ENCODE assay signal across 19 cellular contexts in the genomic region with DNA sequence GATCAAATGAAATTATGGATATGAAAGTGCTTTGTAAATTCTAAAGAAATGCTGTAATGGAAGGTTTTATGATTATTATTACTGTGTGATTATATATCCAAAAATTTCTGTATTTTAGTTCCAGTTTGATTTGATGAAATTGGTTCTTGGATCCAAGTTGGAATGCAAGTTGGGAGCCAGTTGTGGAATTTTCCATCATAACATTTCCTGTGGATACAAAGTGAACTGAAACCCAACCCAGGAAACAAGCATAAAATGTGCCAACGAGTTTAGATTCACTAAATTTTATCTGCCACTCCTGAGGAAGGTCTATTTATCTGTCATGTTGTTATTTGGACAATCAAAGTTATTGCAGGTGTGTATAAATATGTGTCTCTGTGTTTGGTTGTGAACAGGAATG.
"Had no signal": no experiment of that assay in that cellular context is flagged by ENCODE, and none has a peak within 500 bp of the region (broad histone marks: within the 10 kb centered on the region; RNA-seq: fewer than 3 reads in every experiment).

No MANE protein-coding gene starts in this region.

- H3K27me3 Mint-ChIP-seq: activated CD8-positive, alpha-beta memory T cell treated with anti-CD3 and anti-CD28 coated beads, Interleukin-2, amount 10 ng/mL, durations not matched to agents 7 days and 5 days had no signal

- H3K4me3 Mint-ChIP-seq: activated CD4-positive, alpha-beta memory T cell treated with anti-CD3 and anti-CD28 coated beads for 36 hours; activated CD8-positive, alpha-beta memory T cell treated with anti-CD3 and anti-CD28 coated beads, Interleukin-2, amount 10 ng/mL, durations not matched to agents 7 days and 5 days; activated naive CD8-positive, alpha-beta T cell had no signal

- H3K9me3 Mint-ChIP-seq: activated CD4-positive, alpha-beta memory T cell treated with anti-CD3 and anti-CD28 coated beads for 36 hours; stimulated activated effector memory CD8-positive, alpha-beta T cell treated with anti-CD3 and anti-CD28 coated beads, Interleukin-12 subunit alpha, Interleukin-12 subunit beta, amount 100 ng/mL, for 72 hours had no signal

- H3K27ac ChIP-seq: breast epithelium, pancreas, sigmoid colon, uterus had no signal

- DNase-seq: activated CD4-positive, alpha-beta memory T cell treated with anti-CD3 and anti-CD28 coated beads for 36 hours; activated CD8-positive, alpha-beta memory T cell treated with anti-CD3 and anti-CD28 coated beads, Interleukin-2, amount 10 ng/mL, durations not matched to agents 7 days and 5 days; activated gamma-delta T cell treated with Interleukin-2 at 50 U/mL for 16 hours; activated T-cell treated with anti-CD3 and anti-CD28 coated beads, Interleukin-2, amount 50 U/mL, for 1 hour; anterior cingulate cortex; cerebellar nuclear complex; foreskin melanocyte; kidney glomerular epithelial cell; pancreas; sigmoid colon; stimulated activated CD4-positive, alpha-beta T cell treated with anti-CD3 and anti-CD28 coated beads, Interleukin-12 subunit alpha, Interleukin-12 subunit beta, amount 100 ng/mL, for 4 hours; stimulated activated CD4-positive, alpha-beta T cell treated with anti-CD3 and anti-CD28 coated beads, Interleukin-2, amount 100 ng/mL, for 24 hours; T1000; uterus had no signal

- H3K36me3 ChIP-seq: breast epithelium, pancreas, sigmoid colon, tibial nerve, uterus had no signal

- H3K4me1 ChIP-seq: breast epithelium, pancreas, tibial nerve, uterus had no signal

- H3K27ac Mint-ChIP-seq: activated CD8-positive, alpha-beta memory T cell treated with anti-CD3 and anti-CD28 coated beads, Interleukin-2, amount 10 ng/mL, durations not matched to agents 7 days and 5 days; stimulated activated effector memory CD8-positive, alpha-beta T cell treated with anti-CD3 and anti-CD28 coated beads, Interleukin-12 subunit alpha, Interleukin-12 subunit beta, amount 100 ng/mL, for 72 hours had no signal

- H3K27me3 ChIP-seq: breast epithelium, pancreas, sigmoid colon, tibial nerve, uterus had no signal

- H3K36me3 Mint-ChIP-seq: activated CD4-positive, alpha-beta memory T cell treated with anti-CD3 and anti-CD28 coated beads for 36 hours; activated naive CD8-positive, alpha-beta T cell; stimulated activated effector memory CD8-positive, alpha-beta T cell treated with anti-CD3 and anti-CD28 coated beads, Interleukin-12 subunit alpha, Interleukin-12 subunit beta, amount 100 ng/mL, for 72 hours had no signal

- H3K4me3 ChIP-seq: breast epithelium, pancreas, sigmoid colon, tibial nerve, uterus had no signal

- ATAC-seq: activated CD8-positive, alpha-beta memory T cell treated with anti-CD3 and anti-CD28 coated beads, Interleukin-2, amount 10 ng/mL, durations not matched to agents 7 days and 5 days; pancreas; SK-N-SH treated with all-trans-retinoic acid at 6 μM for 48 hours had no signal

- H3K9me3 ChIP-seq: breast epithelium, pancreas, sigmoid colon, tibial nerve, uterus had no signal
